11 cellular contexts compared by ENCODE assay signal in genomic region chr18:77066689-77067088, GRCh38.
DNase-seq lines count a peak whose midpoint lies in the region; ATAC-seq and TF ChIP-seq lines count a peak whose summit lies in the region.
"Had no signal": no experiment of that assay in that cellular context is flagged by ENCODE, and none has a peak within 500 bp of the region (broad histone marks: within the 10 kb centered on the region; RNA-seq: fewer than 3 reads in every experiment).

No MANE protein-coding gene starts in this region.

- H3K4me3 ChIP-seq in PC-9 (no peak overlapping the region), sigmoid colon (no peak overlapping the region)

- peaks cover 61% of the 10 kb centered on the region for H3K79me2 ChIP-seq in PC-9 (ENCODE audit: low read depth)

- peaks cover 100% of the 10 kb centered on the region for H3K4me1 Mint-ChIP-seq in CD4-positive, alpha-beta T cell (ENCODE audit: low read depth)

- WGBS in sigmoid colon, 2 donors, result 90 to 91% methylated on average over 9 of the region's 9 CpGs

- H3K9me3 Mint-ChIP-seq in CD4-positive, alpha-beta T cell, result peaks cover 2% of the 10 kb centered on the region
- H3K9me3 Mint-ChIP-seq: neural crest cell had no signal

- H3F3A ChIP-seq in PC-9 (ENCODE audit: insufficient read depth, low read depth), result peaks cover 72% of the 10 kb centered on the region

- CTCF ChIA-PET in CD4-positive, alpha-beta T cell (lab: Charles Lee), result interaction anchor here (0.7 to 2.7 kb wide), 5 partner anchors 11 to 141 kb away, joined by 3 to 11 read pairs (median 4); no protein-coding TSS in a partner anchor
- CTCF ChIA-PET in PC-9 (lab: Charles Lee), result no interaction called here

- H3K4me2 ChIP-seq in PC-9, result peak overlapping the region; percentile 59

- H2AFZ ChIP-seq in PC-9, result no peak overlapping the region

- peak overlapping the region; percentile 56 for H3K27ac ChIP-seq in CD4-positive, alpha-beta T cell (ENCODE audit: low read depth, low read length)
- H3K27ac ChIP-seq in PC-9 (peak overlapping the region; percentile 97), epithelial cell of prostate (peak overlapping the region; percentile 62), sigmoid colon (peak overlapping the region; percentile 63 to 78 (median 72))

- H3K9me2 ChIP-seq in PC-9 (ENCODE audit: insufficient read depth), result no peaks in the 10 kb centered on the region

- POLR2A ChIA-PET in CD4-positive, alpha-beta T cell (lab: Charles Lee), result interaction anchor here (0.9 to 4.4 kb wide), 7 partner anchors 11 to 76 kb away, joined by 3 to 33 read pairs (median 7); partner anchors contain the start of gene MBP
- POLR2A ChIA-PET in PC-9 (lab: Charles Lee; ENCODE audit: unreplicated experiment), result no interaction called here

- H3K4me1 ChIP-seq in PC-9 (replicated peaks; ENCODE audit: insufficient read depth) (peaks cover 94% of the 10 kb centered on the region), sigmoid colon (peaks cover 0 to 43% (median 24%) of the 10 kb centered on the region in 4 donors)

- DNase-seq in CD4-positive, alpha-beta T cell, result no peak
- DNase-seq in PC-9 (no peak), epithelial cell of prostate (ENCODE audit: low read depth, low spot score) (no peak), sigmoid colon (no peak), NCI-H2171 treated with DMSO at 0.1 percent for 48 hours (lab: John Stamatoyannopoulos, UW) (no peak), NCI-H2081 treated with DMSO at 0.1 percent for 48 hours (lab: John Stamatoyannopoulos, UW) (no peak), NCI-H1048 (lab: John Stamatoyannopoulos, UW) (no peak)
- DNase-seq: foreskin melanocyte, H7 had no signal

- H3K36me3 ChIP-seq in PC-9 (ENCODE audit: low read depth) (peaks cover 26% of the 10 kb centered on the region; the same call in 1 of the 2 replicates), sigmoid colon (no peaks in the 10 kb centered on the region)

- no peaks in the 10 kb centered on the region for H4K20me1 ChIP-seq in PC-9 (ENCODE audit: insufficient read depth)

- TF ChIP-seq CTCF in CD4-positive, alpha-beta T cell (IDR thresholded peaks at IDR 0.05), result no peak
- TF ChIP-seq CTCF in PC-9 (conservative IDR thresholded peaks at IDR 0.05) (no peak), sigmoid colon (IDR thresholded peaks at IDR 0.05) (no peak)

- no peak for ATAC-seq in CD4-positive, alpha-beta T cell (ENCODE audit: poor library complexity)
- ATAC-seq in GM18873 (IDR thresholded peaks at IDR 0.05; ENCODE audit: low FRiP score, unreplicated experiment), result no peak

- no peaks in the 10 kb centered on the region for H3K27me3 Mint-ChIP-seq in CD4-positive, alpha-beta T cell

- TF ChIP-seq EP300 in sigmoid colon (IDR thresholded peaks at IDR 0.05), result no peak

- peak overlapping the region; percentile 98 for H3K27ac Mint-ChIP-seq in CD4-positive, alpha-beta T cell

- intact Hi-C loops in CD4-positive, alpha-beta T cell (cut with DNase I, micrococcal nuclease), result loop anchor here in 1 of 2 experiments (5.0 kb wide), 1 partner anchor 66 kb away; the partner anchor contains the start of gene MBP
- intact Hi-C loops in PC-9 (cut with micrococcal nuclease; ENCODE audit: unreplicated experiment) (no loop called here), sigmoid colon (cut with DNase I) (loop anchor here (5.0 kb wide), 1 partner anchor 146 kb away; no protein-coding TSS in a partner anchor)

- no peak overlapping the region for H3K4me3 Mint-ChIP-seq in CD4-positive, alpha-beta T cell
- H3K4me3 Mint-ChIP-seq: neural crest cell had no signal

- H3K27me3 ChIP-seq in CD4-positive, alpha-beta T cell (ENCODE audit: control insufficient read depth, insufficient read depth, low read length), result no peaks in the 10 kb centered on the region
- H3K27me3 ChIP-seq in PC-9 (ENCODE audit: insufficient read depth, low read depth) (no peaks in the 10 kb centered on the region), sigmoid colon (no peaks in the 10 kb centered on the region)

- H3K36me3 Mint-ChIP-seq in CD4-positive, alpha-beta T cell (ENCODE audit: low read depth), result peaks cover 93% of the 10 kb centered on the region

- no TSS peak for BruUV-seq in PC-9 (replicated peaks; lab: Mats Ljungman, UMichigan)

- no peaks in the 10 kb centered on the region for H3K9me3 ChIP-seq in CD4-positive, alpha-beta T cell (ENCODE audit: control insufficient read depth, low read length)
- no peaks in the 10 kb centered on the region for H3K9me3 ChIP-seq in PC-9 (ENCODE audit: insufficient read depth, low read depth)
- no peaks in the 10 kb centered on the region for H3K9me3 ChIP-seq in sigmoid colon

- no peak for TF ChIP-seq POLR2A in sigmoid colon (IDR thresholded peaks at IDR 0.05)
